Comparison of ENCODE assay signal across 40 cellular contexts in genomic region chr10:2688958-2689357, GRCh38.
"Had no signal": no experiment of that assay in that cellular context is flagged by ENCODE, and none has a peak within 500 bp of the region (broad histone marks: within the 10 kb centered on the region; RNA-seq: fewer than 3 reads in every experiment).

No MANE protein-coding gene starts in this region.

- H3K4me1 ChIP-seq: adrenal gland, ascending aorta, body of pancreas, breast epithelium had no signal

- H3K27ac Mint-ChIP-seq: activated naive CD4-positive, alpha-beta T cell treated with anti-CD3 and anti-CD28 coated beads for 36 hours; activated naive CD4-positive, alpha-beta T cell treated with anti-CD3 and anti-CD28 coated beads, Interleukin-2, amount 10 ng/mL, durations not matched to agents 7 days and 5 days; activated naive CD4-positive, alpha-beta T cell treated with anti-CD3 and anti-CD28 coated beads, Interleukin-2, amount 50 U/mL, for 24 hours; activated naive CD4-positive, alpha-beta T cell treated with anti-CD3 and anti-CD28 coated beads, Interleukin-2, amount 50 U/mL, for 72 hours; activated naive CD8-positive, alpha-beta T cell; activated naive CD8-positive, alpha-beta T cell treated with anti-CD3 and anti-CD28 coated beads for 36 hours; activated naive CD8-positive, alpha-beta T cell treated with anti-CD3 and anti-CD28 coated beads, Interleukin-2, amount 10 ng/mL, durations not matched to agents 7 days and 5 days; activated naive CD8-positive, alpha-beta T cell treated with anti-CD3 and anti-CD28 coated beads, Interleukin-2, amount 50 U/mL, for 24 hours; activated T-cell treated with anti-CD3 and anti-CD28 coated beads, Interleukin-2, amount 50 U/mL, for 24 hours; activated T-cell treated with anti-CD3 and anti-CD28 coated beads, Interleukin-2, amount 50 U/mL, for 72 hours; activated T-helper 1 cell treated with anti-CD3 and anti-CD28 coated beads, Interleukin-12 subunit alpha, Interleukin-12 subunit beta, Interleukin-2, Interleukin-4 antibody, amounts not matched to agents 30 ng/mL and 10 ng/mL and 1 ng/mL, durations not matched to agents 14 hours and 24 hours and 36 hours; activated T-helper 17 cell treated with anti-CD3 and anti-CD28 coated beads, Interleukin-2, amount 50 U/mL, for 72 hours; activated T-helper 2 cell treated with anti-CD3 and anti-CD28 coated beads, Interferon-gamma antibody, Interleukin-2, Interleukin-4, amounts not matched to agents 10 μg/mL and 5 μg/mL and 100 μg/mL, durations not matched to agents 14 hours and 24 hours and 36 hours; brain had no signal

- H3K4me3 ChIP-seq: adrenal gland, ascending aorta, body of pancreas, breast epithelium, cardiac muscle cell had no signal

- H3K27ac ChIP-seq: adrenal gland, ascending aorta, body of pancreas, brain microvascular endothelial cell, breast epithelium, cardiac muscle cell had no signal

- FAIRE-seq: astrocyte, bronchial epithelial cell had no signal

- DNase-seq: activated effector memory CD4-positive, alpha-beta T cell treated with anti-CD3 and anti-CD28 coated beads, Interleukin-2, amount 50 U/mL, for 16 hours; activated effector memory CD4-positive, alpha-beta T cell treated with Interleukin-2 at 50 U/mL for 16 hours; activated gamma-delta T cell; activated gamma-delta T cell treated with Interleukin-2 at 50 U/mL for 16 hours; activated naive CD4-positive, alpha-beta T cell; activated naive CD4-positive, alpha-beta T cell treated with anti-CD3 and anti-CD28 coated beads for 36 hours; activated naive CD4-positive, alpha-beta T cell treated with anti-CD3 and anti-CD28 coated beads, Interleukin-2, amount 10 ng/mL, durations not matched to agents 7 days and 5 days; activated naive CD4-positive, alpha-beta T cell treated with anti-CD3 and anti-CD28 coated beads, Interleukin-2, amount 50 U/mL, for 16 hours; activated naive CD4-positive, alpha-beta T cell treated with Interleukin-2 at 50 U/mL for 16 hours; activated naive CD8-positive, alpha-beta T cell treated with anti-CD3 and anti-CD28 coated beads for 36 hours; activated naive CD8-positive, alpha-beta T cell treated with anti-CD3 and anti-CD28 coated beads, Interleukin-2, amount 10 ng/mL, durations not matched to agents 7 days and 5 days; activated naive CD8-positive, alpha-beta T cell treated with anti-CD3 and anti-CD28 coated beads, Interleukin-2, amount 50 U/mL, for 24 hours; activated T-cell treated with anti-CD3 and anti-CD28 coated beads, Interleukin-2, amount 50 U/mL, for 1 hour; activated T-cell treated with anti-CD3 and anti-CD28 coated beads, Interleukin-2, amount 50 U/mL, for 24 hours; activated T-cell treated with anti-CD3 and anti-CD28 coated beads, Interleukin-2, amount 50 U/mL, for 4 hours; activated T-cell treated with anti-CD3 and anti-CD28 coated beads, Interleukin-2, amount 50 U/mL, for 48 hours; activated T-cell treated with anti-CD3 and anti-CD28 coated beads, Interleukin-2, amount 50 U/mL, for 72 hours; adrenal gland; amniotic stem cell; amygdala; anterior cingulate cortex; aorta; body of pancreas; brain microvascular endothelial cell; caudate nucleus; central memory CD4-positive, alpha-beta T cell; cerebellar nuclear complex had no signal

- ATAC-seq: activated naive CD4-positive, alpha-beta T cell treated with anti-CD3 and anti-CD28 coated beads, Interleukin-2, amount 50 U/mL, for 72 hours; activated naive CD8-positive, alpha-beta T cell treated with anti-CD3 and anti-CD28 coated beads, Interleukin-2, amount 50 U/mL, for 24 hours; activated T-cell treated with anti-CD3 and anti-CD28 coated beads, Interleukin-2, amount 50 U/mL, for 4 hours; activated T-cell treated with anti-CD3 and anti-CD28 coated beads, Interleukin-2, amount 50 U/mL, for 72 hours; activated T-helper 17 cell treated with anti-CD3 and anti-CD28 coated beads, Interleukin-2, amount 50 U/mL, for 72 hours; body of pancreas had no signal

- H3K4me1 Mint-ChIP-seq: activated naive CD4-positive, alpha-beta T cell treated with anti-CD3 and anti-CD28 coated beads, Interleukin-2, amount 10 ng/mL, durations not matched to agents 7 days and 5 days; activated naive CD4-positive, alpha-beta T cell treated with anti-CD3 and anti-CD28 coated beads, Interleukin-2, amount 50 U/mL, for 24 hours; activated naive CD8-positive, alpha-beta T cell treated with anti-CD3 and anti-CD28 coated beads for 36 hours; activated naive CD8-positive, alpha-beta T cell treated with anti-CD3 and anti-CD28 coated beads, Interleukin-2, amount 10 ng/mL, durations not matched to agents 7 days and 5 days; activated naive CD8-positive, alpha-beta T cell treated with anti-CD3 and anti-CD28 coated beads, Interleukin-2, amount 50 U/mL, for 24 hours; activated T-helper 17 cell treated with anti-CD3 and anti-CD28 coated beads, Interleukin-2, amount 50 U/mL, for 72 hours; brain; central memory CD8-positive, alpha-beta T cell had no signal

- H3K36me3 ChIP-seq: adrenal gland, ascending aorta, brain microvascular endothelial cell, breast epithelium, cardiac muscle cell had no signal

- H3K27me3 ChIP-seq: adrenal gland, ascending aorta, body of pancreas, brain microvascular endothelial cell, breast epithelium had no signal

- H3K4me3 Mint-ChIP-seq: activated naive CD4-positive, alpha-beta T cell treated with anti-CD3 and anti-CD28 coated beads for 36 hours; activated naive CD4-positive, alpha-beta T cell treated with anti-CD3 and anti-CD28 coated beads, Interleukin-2, amount 10 ng/mL, durations not matched to agents 7 days and 5 days; activated naive CD4-positive, alpha-beta T cell treated with anti-CD3 and anti-CD28 coated beads, Interleukin-2, amount 50 U/mL, for 24 hours; activated naive CD8-positive, alpha-beta T cell; activated naive CD8-positive, alpha-beta T cell treated with anti-CD3 and anti-CD28 coated beads for 36 hours; activated naive CD8-positive, alpha-beta T cell treated with anti-CD3 and anti-CD28 coated beads, Interleukin-2, amount 10 ng/mL, durations not matched to agents 7 days and 5 days; activated naive CD8-positive, alpha-beta T cell treated with anti-CD3 and anti-CD28 coated beads, Interleukin-2, amount 50 U/mL, for 24 hours; activated T-cell treated with anti-CD3 and anti-CD28 coated beads, Interleukin-2, amount 50 U/mL, for 24 hours; activated T-cell treated with anti-CD3 and anti-CD28 coated beads, Interleukin-2, amount 50 U/mL, for 4 hours; activated T-cell treated with anti-CD3 and anti-CD28 coated beads, Interleukin-2, amount 50 U/mL, for 72 hours; activated T-helper 1 cell treated with anti-CD3 and anti-CD28 coated beads, Interleukin-12 subunit alpha, Interleukin-12 subunit beta, Interleukin-2, Interleukin-4 antibody, amounts not matched to agents 30 ng/mL and 10 ng/mL and 1 ng/mL, durations not matched to agents 14 hours and 24 hours and 36 hours; activated T-helper 17 cell treated with anti-CD3 and anti-CD28 coated beads, Interleukin-2, amount 50 U/mL, for 72 hours; brain; central memory CD8-positive, alpha-beta T cell had no signal

- H3K36me3 Mint-ChIP-seq: activated naive CD4-positive, alpha-beta T cell treated with anti-CD3 and anti-CD28 coated beads, Interleukin-2, amount 10 ng/mL, durations not matched to agents 7 days and 5 days; activated naive CD4-positive, alpha-beta T cell treated with anti-CD3 and anti-CD28 coated beads, Interleukin-2, amount 50 U/mL, for 24 hours; activated naive CD4-positive, alpha-beta T cell treated with anti-CD3 and anti-CD28 coated beads, Interleukin-2, amount 50 U/mL, for 72 hours; activated naive CD8-positive, alpha-beta T cell; activated naive CD8-positive, alpha-beta T cell treated with anti-CD3 and anti-CD28 coated beads for 36 hours; activated naive CD8-positive, alpha-beta T cell treated with anti-CD3 and anti-CD28 coated beads, Interleukin-2, amount 10 ng/mL, durations not matched to agents 7 days and 5 days; brain had no signal

- H3K9me3 ChIP-seq: adrenal gland, ascending aorta, body of pancreas, breast epithelium had no signal

- H3K9me3 Mint-ChIP-seq: activated naive CD4-positive, alpha-beta T cell treated with anti-CD3 and anti-CD28 coated beads for 36 hours; activated naive CD4-positive, alpha-beta T cell treated with anti-CD3 and anti-CD28 coated beads, Interleukin-2, amount 10 ng/mL, durations not matched to agents 7 days and 5 days; activated naive CD4-positive, alpha-beta T cell treated with anti-CD3 and anti-CD28 coated beads, Interleukin-2, amount 50 U/mL, for 24 hours; activated naive CD8-positive, alpha-beta T cell treated with anti-CD3 and anti-CD28 coated beads for 36 hours; activated naive CD8-positive, alpha-beta T cell treated with anti-CD3 and anti-CD28 coated beads, Interleukin-2, amount 10 ng/mL, durations not matched to agents 7 days and 5 days; activated T-cell treated with anti-CD3 and anti-CD28 coated beads, Interleukin-2, amount 50 U/mL, for 24 hours; activated T-cell treated with anti-CD3 and anti-CD28 coated beads, Interleukin-2, amount 50 U/mL, for 4 hours; activated T-helper 1 cell treated with anti-CD3 and anti-CD28 coated beads, Interleukin-12 subunit alpha, Interleukin-12 subunit beta, Interleukin-2, Interleukin-4 antibody, amounts not matched to agents 30 ng/mL and 10 ng/mL and 1 ng/mL, durations not matched to agents 14 hours and 24 hours and 36 hours; activated T-helper 17 cell treated with anti-CD3 and anti-CD28 coated beads, Interleukin-2, amount 50 U/mL, for 72 hours; activated T-helper 2 cell treated with anti-CD3 and anti-CD28 coated beads, Interferon-gamma antibody, Interleukin-2, Interleukin-4, amounts not matched to agents 10 μg/mL and 5 μg/mL and 100 μg/mL, durations not matched to agents 14 hours and 24 hours and 36 hours; brain; central memory CD8-positive, alpha-beta T cell had no signal

- H3K27me3 Mint-ChIP-seq: activated naive CD4-positive, alpha-beta T cell treated with anti-CD3 and anti-CD28 coated beads, Interleukin-2, amount 10 ng/mL, durations not matched to agents 7 days and 5 days; activated naive CD8-positive, alpha-beta T cell treated with anti-CD3 and anti-CD28 coated beads for 36 hours; activated naive CD8-positive, alpha-beta T cell treated with anti-CD3 and anti-CD28 coated beads, Interleukin-2, amount 10 ng/mL, durations not matched to agents 7 days and 5 days; central memory CD8-positive, alpha-beta T cell had no signal
